Comparison of ENCODE assay signal across 8 cellular contexts in the genomic region with DNA sequence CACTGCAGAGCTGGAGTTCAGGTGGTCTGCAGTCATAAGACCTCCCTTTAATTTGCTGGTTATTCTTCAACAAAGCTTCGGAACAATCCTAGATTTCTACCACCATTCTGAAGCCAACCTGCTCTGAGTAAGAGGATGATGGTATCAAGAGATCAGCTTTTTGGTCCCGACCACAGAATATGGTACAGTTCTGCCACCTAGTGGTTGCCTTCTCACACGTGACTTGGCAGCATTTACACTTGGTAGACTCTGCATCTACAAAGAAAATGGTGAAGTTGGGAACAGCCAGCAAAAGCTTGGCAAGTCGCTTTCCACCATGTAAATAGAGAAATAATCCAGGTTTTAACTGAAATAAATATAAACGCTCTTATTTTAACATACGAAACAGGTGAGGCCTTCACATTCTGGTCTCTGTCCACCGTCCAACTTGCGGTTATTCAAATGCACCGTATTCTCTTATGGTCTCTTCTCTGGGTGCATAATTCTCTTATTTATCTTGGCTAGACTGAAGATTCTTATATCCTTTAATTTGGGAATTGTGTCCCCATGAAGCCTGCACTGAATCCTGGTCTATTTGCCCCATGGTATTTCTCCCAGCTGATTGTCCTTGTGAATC.
DNase-seq lines count a peak whose midpoint lies in the region; ATAC-seq lines count a peak whose summit lies in the region.

No MANE protein-coding gene starts in this region.

- peak; percentile 99 for ATAC-seq in GM21576 (IDR thresholded peaks at IDR 0.05; ENCODE audit: unreplicated experiment)

- intact Hi-C loops in head of caudate nucleus (cut with DNase I): loop anchor here (10.0 kb wide), 1 partner anchor 575 kb away; no protein-coding TSS in a partner anchor

- DNase-seq in SIG-M5 treated with dmso at 0.1 percent for 504 hours (lab: John Stamatoyannopoulos, UW; ENCODE audit: unreplicated experiment) (peak; percentile 64), SIG-M5 (lab: John Stamatoyannopoulos, UW) (no peak), HT-29 (ENCODE audit: low spot score) (peak; percentile 92), NCI-H82 (lab: John Stamatoyannopoulos, UW) (peak; percentile 93), head of caudate nucleus (peak; percentile 7 to 90 (median 74)), retina (peak; percentile 72)
- peak; percentile 12 for DNase-seq in activated naive CD4-positive, alpha-beta T cell treated with Interleukin-2 at 50 U/mL for 16 hours
